ENCODE assay signal across 1 cellular context in genomic region chr18:62420151-62420512, GRCh38.
TF ChIP-seq lines count a peak whose summit lies in the region.

No MANE protein-coding gene starts in this region.

TF ChIP-seq in GM12878, 131 proteins besides CTCF, POLR2A, EP300 and RAD21 (continued from another document):
- TF ChIP-seq ZBTB33 (IDR thresholded peaks at IDR 0.05) (no peak), ATF3 (IDR thresholded peaks at IDR 0.05; ENCODE audit: borderline replicate concordance, extremely low read depth, low read depth, low read length) (no peak), MYC (IDR thresholded peaks at IDR 0.05; ENCODE audit: insufficient read depth, insufficient read length, insufficient replicate concordance, low read length, severe bottlenecking) (no peak), MLLT1 (IDR thresholded peaks at IDR 0.05) (no peak), E2F8 (IDR thresholded peaks at IDR 0.05; ENCODE audit: low read depth, partially characterized antibody) (no peak), SREBF1 (IDR thresholded peaks at IDR 0.05; ENCODE audit: low read length) (no peak), RUNX3 (IDR thresholded peaks at IDR 0.05; ENCODE audit: low read length) (no peak), KLF5 (IDR thresholded peaks at IDR 0.05; ENCODE audit: partially characterized antibody) (no peak), IRF3 (IDR thresholded peaks at IDR 0.05) (no peak), ESRRA (IDR thresholded peaks at IDR 0.05; ENCODE audit: low read length) (no peak), FOS (IDR thresholded peaks at IDR 0.05; ENCODE audit: borderline replicate concordance, extremely low read depth, insufficient read length) (no peak), SUPT20H (IDR thresholded peaks at IDR 0.05; ENCODE audit: borderline replicate concordance, control insufficient read depth, low read depth, low read length) (no peak), HDAC6 (IDR thresholded peaks at IDR 0.05; ENCODE audit: unreplicated experiment) (no peak), BCL3 (IDR thresholded peaks at IDR 0.05; ENCODE audit: borderline replicate concordance, insufficient read depth, low read depth, low read length, poor library complexity, severe bottlenecking) (no peak), HDAC2 (IDR thresholded peaks at IDR 0.05) (no peak)
